1 cellular context compared by ENCODE assay signal in genomic region chr3:152611905-152612304, GRCh38.
TF ChIP-seq lines count a peak whose summit lies in the region.

No MANE protein-coding gene starts in this region.

TF ChIP-seq in GM23338, 12 proteins besides CTCF, POLR2A, EP300 and RAD21 (continued from another document):
- no peak for TF ChIP-seq ZNF462 (CRISPR knock-in tag; IDR thresholded peaks at IDR 0.05)
- no peak for TF ChIP-seq CREB1 (CRISPR knock-in tag; IDR thresholded peaks at IDR 0.05; ENCODE audit: low read depth)
- no peak for TF ChIP-seq POLR2AphosphoS5 (IDR thresholded peaks at IDR 0.05; ENCODE audit: low read depth)
- TF ChIP-seq NANOG (IDR thresholded peaks at IDR 0.05; ENCODE audit: borderline replicate concordance): no peak
